9 cellular contexts compared by ENCODE assay signal in genomic region chr10:101222683-101223273, GRCh38. TPM values are rescaled to one million over a fixed set of nuclear protein-coding genes. Genes with fewer than 3 reads are reported as not detected.
DNase-seq lines count a peak whose midpoint lies in the region; ATAC-seq and TF ChIP-seq lines count a peak whose summit lies in the region.
"Had no signal": no experiment of that assay in that cellular context is flagged by ENCODE, and none has a peak within 500 bp of the region (broad histone marks: within the 10 kb centered on the region; RNA-seq: fewer than 3 reads in every experiment).

No MANE protein-coding gene starts in this region.

- no peak overlapping the region for H3K4ac ChIP-seq in mesenchymal stem cell (ENCODE audit: low read depth in 1 of 2, low read length in 2 of 2)

- no peak overlapping the region for H2BK15ac ChIP-seq in mesenchymal stem cell (ENCODE audit: low read depth, poor library complexity, severe bottlenecking)

- H3K4me3 ChIP-seq in mesenchymal stem cell (ENCODE audit: insufficient read depth in 1 of 2, low read depth in 1 of 2, low read length in 2 of 2) (peak overlapping the region in 1 of 2 experiments; percentile 74), thyroid gland (replicated peaks in 1 of 3) (peak overlapping the region in 2 of 3 donors; percentile 3 to 8), brain microvascular endothelial cell (ENCODE audit: low read depth, low read length) (no peak overlapping the region)

- peaks cover 4% of the 10 kb centered on the region for H3K9me3 ChIP-seq in mesenchymal stem cell (ENCODE audit: control insufficient read depth, low read length)
- no peaks in the 10 kb centered on the region for H3K9me3 ChIP-seq in thyroid gland

- H3K36me3 ChIP-seq in mesenchymal stem cell (ENCODE audit: control insufficient read depth in 1 of 2, insufficient read depth in 2 of 2, low read depth in 1 of 2, low read length in 2 of 2) (no peaks in the 10 kb centered on the region), thyroid gland (no peaks in the 10 kb centered on the region), brain microvascular endothelial cell (replicated peaks) (no peaks in the 10 kb centered on the region)

- no peak overlapping the region for H3K23ac ChIP-seq in mesenchymal stem cell (ENCODE audit: low read length in 2 of 2)

- H3K27ac Mint-ChIP-seq in activated CD8-positive, alpha-beta T cell treated with anti-CD3 and anti-CD28 coated beads for 36 hours = no peak overlapping the region
- no peak overlapping the region for H3K27ac Mint-ChIP-seq in activated CD8-positive, alpha-beta T cell treated with anti-CD3 and anti-CD28 coated beads, Interleukin-2, amount 10 ng/mL, durations not matched to agents 7 days and 5 days
- no peak overlapping the region for H3K27ac Mint-ChIP-seq in central memory CD8-positive, alpha-beta T cell (ENCODE audit: low read depth)

- in situ Hi-C loops in brain microvascular endothelial cell (cut with HindIII; ENCODE audit: low pct_ligation_motif_present, low sequenced_read_pairs) = no loop called here

- peaks cover 87% of the 10 kb centered on the region for H3K27me3 Mint-ChIP-seq in activated CD8-positive, alpha-beta T cell treated with anti-CD3 and anti-CD28 coated beads for 36 hours
- peaks cover 84% of the 10 kb centered on the region for H3K27me3 Mint-ChIP-seq in activated CD8-positive, alpha-beta T cell treated with anti-CD3 and anti-CD28 coated beads, Interleukin-2, amount 10 ng/mL, durations not matched to agents 7 days and 5 days (ENCODE audit: low read depth)
- peaks cover 100% of the 10 kb centered on the region for H3K27me3 Mint-ChIP-seq in central memory CD8-positive, alpha-beta T cell

- TF ChIP-seq CTCF in activated CD8-positive, alpha-beta T cell treated with anti-CD3 and anti-CD28 coated beads for 36 hours (IDR thresholded peaks at IDR 0.05) = no peak
- no peak for TF ChIP-seq CTCF in thyroid gland (IDR thresholded peaks at IDR 0.05)
- no peak for TF ChIP-seq CTCF in brain microvascular endothelial cell (IDR thresholded peaks at IDR 0.05; ENCODE audit: low read depth, low read length, missing control alignments)

- ATAC-seq in activated CD8-positive, alpha-beta T cell treated with anti-CD3 and anti-CD28 coated beads for 36 hours = no peak
- ATAC-seq in activated CD8-positive, alpha-beta T cell treated with anti-CD3 and anti-CD28 coated beads, Interleukin-2, amount 10 ng/mL, durations not matched to agents 7 days and 5 days = no peak
- ATAC-seq in central memory CD8-positive, alpha-beta T cell (replicated peaks; ENCODE audit: extremely low read depth, poor library complexity, severe bottlenecking) = no peak
- no peak for ATAC-seq in GM21360 (IDR thresholded peaks at IDR 0.05; ENCODE audit: unreplicated experiment)

- no peak overlapping the region for H2BK12ac ChIP-seq in mesenchymal stem cell (ENCODE audit: low read length in 2 of 2)

- H3K4me1 ChIP-seq in mesenchymal stem cell (ENCODE audit: control insufficient read depth, insufficient read depth, low read depth, low read length) (peaks cover 25% of the 10 kb centered on the region), thyroid gland (peaks cover 22 to 52% of the 10 kb centered on the region in 2 donors)

- H2BK5ac ChIP-seq in mesenchymal stem cell (ENCODE audit: low read depth, low read length, poor library complexity, severe bottlenecking) = no peak overlapping the region

- H3K27me3 ChIP-seq in mesenchymal stem cell (ENCODE audit: control insufficient read depth in 1 of 2, insufficient read depth in 1 of 2, low read length in 2 of 2) (peaks cover 93 to 95% of the 10 kb centered on the region in 2 experiments), thyroid gland (peaks cover 84% of the 10 kb centered on the region), brain microvascular endothelial cell (replicated peaks) (peaks cover 98% of the 10 kb centered on the region)

- no peak overlapping the region for H4K8ac ChIP-seq in mesenchymal stem cell (ENCODE audit: low read length)

- 5% methylated on average over 41 of the region's 42 CpGs for WGBS in mesenchymal stem cell
- 3% methylated on average over 31 to 41 of the region's 42 CpGs for whole genome bisulfite sequencing in thyroid gland, 2 donors

- H2BK120ac ChIP-seq in mesenchymal stem cell (ENCODE audit: low read depth, low read length) = no peak overlapping the region

- H2AK5ac ChIP-seq in mesenchymal stem cell (ENCODE audit: low read length, severe bottlenecking) = no peak overlapping the region

- no peak overlapping the region for H3K14ac ChIP-seq in mesenchymal stem cell (ENCODE audit: low read length in 2 of 2)

- TF ChIP-seq POLR2A in thyroid gland (IDR thresholded peaks at IDR 0.05) = no peak

- H2AFZ ChIP-seq in mesenchymal stem cell (ENCODE audit: low read depth, low read length) = no peak overlapping the region

- peaks cover 37% of the 10 kb centered on the region for H3K4me1 Mint-ChIP-seq in activated CD8-positive, alpha-beta T cell treated with anti-CD3 and anti-CD28 coated beads for 36 hours (ENCODE audit: low read depth)
- peaks cover 38% of the 10 kb centered on the region for H3K4me1 Mint-ChIP-seq in activated CD8-positive, alpha-beta T cell treated with anti-CD3 and anti-CD28 coated beads, Interleukin-2, amount 10 ng/mL, durations not matched to agents 7 days and 5 days (ENCODE audit: low read depth)
- H3K4me1 Mint-ChIP-seq in central memory CD8-positive, alpha-beta T cell = peaks cover 40% of the 10 kb centered on the region

- CTCF ChIA-PET in activated CD8-positive, alpha-beta T cell treated with anti-CD3 and anti-CD28 coated beads for 36 hours (lab: Charles Lee) = interaction anchor here (0.7 to 2.4 kb wide), 6 partner anchors 9 to 244 kb away, joined by 3 to 34 read pairs (median 4); no protein-coding TSS in a partner anchor
- CTCF ChIA-PET in activated CD8-positive, alpha-beta T cell treated with anti-CD3 and anti-CD28 coated beads, Interleukin-2, amount 10 ng/mL, durations not matched to agents 7 days and 5 days (lab: Charles Lee) = interaction anchor here (2.0 to 3.4 kb wide), 3 partner anchors 9 to 81 kb away, joined by 8 to 16 read pairs (median 8); no protein-coding TSS in a partner anchor

- H3K18ac ChIP-seq in mesenchymal stem cell (ENCODE audit: low read depth in 1 of 2, low read length in 2 of 2) = no peak overlapping the region

- H3K9ac ChIP-seq in mesenchymal stem cell (ENCODE audit: low read length) = no peak overlapping the region

- DNase-seq in activated CD8-positive, alpha-beta T cell treated with anti-CD3 and anti-CD28 coated beads for 36 hours = no peak
- DNase-seq in activated CD8-positive, alpha-beta T cell treated with anti-CD3 and anti-CD28 coated beads, Interleukin-2, amount 10 ng/mL, durations not matched to agents 7 days and 5 days = no peak
- DNase-seq in central memory CD8-positive, alpha-beta T cell (ENCODE audit: low spot score in 2 of 2) = no peak
- DNase-seq in mesenchymal stem cell (no peak), thyroid gland (no peak), pons (ENCODE audit: low spot score) (no peak), brain microvascular endothelial cell (no peak)
- DNase-seq: NCI-H69 had no signal

- no peaks in the 10 kb centered on the region for H3K79me1 ChIP-seq in mesenchymal stem cell (replicated peaks; ENCODE audit: low read length, poor library complexity, severe bottlenecking)

- H4K91ac ChIP-seq in mesenchymal stem cell (ENCODE audit: low read length) = no peak overlapping the region

- no peaks in the 10 kb centered on the region for H3K36me3 Mint-ChIP-seq in activated CD8-positive, alpha-beta T cell treated with anti-CD3 and anti-CD28 coated beads for 36 hours (ENCODE audit: low read depth)
- peaks cover 2% of the 10 kb centered on the region for H3K36me3 Mint-ChIP-seq in activated CD8-positive, alpha-beta T cell treated with anti-CD3 and anti-CD28 coated beads, Interleukin-2, amount 10 ng/mL, durations not matched to agents 7 days and 5 days (ENCODE audit: low read depth)
- peaks cover 6% of the 10 kb centered on the region for H3K36me3 Mint-ChIP-seq in central memory CD8-positive, alpha-beta T cell (ENCODE audit: insufficient read depth)

- no peaks in the 10 kb centered on the region for H3K9me3 Mint-ChIP-seq in activated CD8-positive, alpha-beta T cell treated with anti-CD3 and anti-CD28 coated beads for 36 hours
- no peaks in the 10 kb centered on the region for H3K9me3 Mint-ChIP-seq in activated CD8-positive, alpha-beta T cell treated with anti-CD3 and anti-CD28 coated beads, Interleukin-2, amount 10 ng/mL, durations not matched to agents 7 days and 5 days (ENCODE audit: insufficient read depth)
- H3K9me3 Mint-ChIP-seq in central memory CD8-positive, alpha-beta T cell = no peaks in the 10 kb centered on the region

- H3K27ac ChIP-seq in mesenchymal stem cell (ENCODE audit: low read length, poor library complexity, severe bottlenecking) = no peak overlapping the region
- H3K27ac ChIP-seq in thyroid gland = no peak overlapping the region
- no peak overlapping the region for H3K27ac ChIP-seq in brain microvascular endothelial cell

- intact Hi-C loops in activated CD8-positive, alpha-beta T cell treated with anti-CD3 and anti-CD28 coated beads for 36 hours (cut with micrococcal nuclease) = no loop called here
- intact Hi-C loops in thyroid gland (cut with DNase I) = no loop called here

- peak overlapping the region; percentile 13 for H3K4me2 ChIP-seq in mesenchymal stem cell (ENCODE audit: low read length, poor library complexity, severe bottlenecking)

- POLR2A ChIA-PET in activated CD8-positive, alpha-beta T cell treated with anti-CD3 and anti-CD28 coated beads for 36 hours (lab: Charles Lee) = no interaction called here
- POLR2A ChIA-PET in activated CD8-positive, alpha-beta T cell treated with anti-CD3 and anti-CD28 coated beads, Interleukin-2, amount 10 ng/mL, durations not matched to agents 7 days and 5 days (lab: Charles Lee) = no interaction called here

- H3K4me3 Mint-ChIP-seq in activated CD8-positive, alpha-beta T cell treated with anti-CD3 and anti-CD28 coated beads for 36 hours = peak overlapping the region; percentile 8
- no peak overlapping the region for H3K4me3 Mint-ChIP-seq in activated CD8-positive, alpha-beta T cell treated with anti-CD3 and anti-CD28 coated beads, Interleukin-2, amount 10 ng/mL, durations not matched to agents 7 days and 5 days
- peak overlapping the region; percentile 37 for H3K4me3 Mint-ChIP-seq in central memory CD8-positive, alpha-beta T cell

RNA-seq across cellular contexts. Expression of gene LBX1, which starts 6.5 kb away (rescaled TPM):
- total RNA-seq in activated CD8-positive, alpha-beta T cell treated with anti-CD3 and anti-CD28 coated beads for 36 hours = not detected
- not detected for total RNA-seq in activated CD8-positive, alpha-beta T cell treated with anti-CD3 and anti-CD28 coated beads, Interleukin-2, amount 10 ng/mL, durations not matched to agents 7 days and 5 days
- polyA plus RNA-seq in mesenchymal stem cell (2013, experiment 1 of 2) = not detected
- not detected for polyA plus RNA-seq in mesenchymal stem cell (2013, experiment 2 of 2)
- total RNA-seq in thyroid gland = not detected
